11 cellular contexts compared by ENCODE assay signal in the genomic region with DNA sequence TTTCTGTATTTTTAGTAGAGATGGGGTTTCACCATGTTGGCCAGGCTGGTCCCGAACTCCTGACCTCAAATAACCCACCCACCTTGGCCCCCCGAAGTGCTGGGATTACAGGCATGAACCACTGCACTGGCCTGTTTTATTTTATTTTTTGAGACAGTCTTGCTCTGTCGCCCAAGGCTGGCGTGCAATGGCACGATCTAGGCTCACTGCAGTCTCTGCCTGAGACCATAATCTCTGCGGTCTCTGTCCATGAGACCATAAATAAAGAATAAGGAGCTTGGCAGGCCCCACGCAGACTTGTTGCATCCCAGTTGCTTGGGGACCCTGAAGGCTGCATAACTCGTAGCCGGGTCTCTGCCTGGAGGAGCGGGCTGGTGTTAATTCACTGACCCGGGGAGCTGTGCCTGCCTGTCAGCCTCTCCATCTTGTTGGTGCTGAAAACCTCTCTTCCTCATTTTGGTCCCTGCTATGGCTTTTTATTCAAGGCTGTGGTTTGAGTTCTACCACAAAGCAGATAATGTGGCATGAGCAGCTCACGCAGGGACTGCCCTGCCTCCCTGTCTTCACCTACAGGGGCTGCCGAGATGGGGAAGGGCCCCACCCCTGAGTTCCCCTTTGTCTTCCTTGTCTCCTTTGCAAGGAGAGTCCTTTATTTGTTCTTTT.
DNase-seq lines count a peak whose midpoint lies in the region; ATAC-seq and TF ChIP-seq lines count a peak whose summit lies in the region.
"Had no signal": no experiment of that assay in that cellular context is flagged by ENCODE, and none has a peak within 500 bp of the region (broad histone marks: within the 10 kb centered on the region; RNA-seq: fewer than 3 reads in every experiment).

No MANE protein-coding gene starts in this region.

- peaks cover 38% of the 10 kb centered on the region for H3K36me3 ChIP-seq in OCI-LY7 (ENCODE audit: insufficient read depth, low read length)
- no peaks in the 10 kb centered on the region for H3K36me3 ChIP-seq in psoas muscle (ENCODE audit: insufficient read depth in 1 of 2, low read depth in 1 of 2)
- no peaks in the 10 kb centered on the region for H3K36me3 ChIP-seq in thyroid gland
- H3K36me3 ChIP-seq: gastroesophageal sphincter had no signal

- no peaks in the 10 kb centered on the region for H3K27me3 Mint-ChIP-seq in T-helper 1 cell treated with Interleukin-12 subunit alpha and Interleukin-12 subunit beta and Interleukin-4 antibody, amounts not matched to agents 30 μg/mL and 1 μg/mL, for 36 hours (ENCODE audit: low read depth)

- no peaks in the 10 kb centered on the region for H4K20me1 ChIP-seq in OCI-LY7 (ENCODE audit: insufficient read depth, low read length)

- H3K4me2 ChIP-seq in OCI-LY7 (ENCODE audit: low read length): peak overlapping the region; percentile 57

- H3K79me2 ChIP-seq in OCI-LY7 (ENCODE audit: insufficient read depth, low read depth, low read length): peaks cover 5% of the 10 kb centered on the region; the same call in 1 of the 2 replicates

- H3K9me3 ChIP-seq in OCI-LY7 (ENCODE audit: low read length) (no peaks in the 10 kb centered on the region), psoas muscle (no peaks in the 10 kb centered on the region), thyroid gland (no peaks in the 10 kb centered on the region)
- H3K9me3 ChIP-seq: gastroesophageal sphincter had no signal

- no peak overlapping the region for H3K4me3 Mint-ChIP-seq in T-helper 1 cell treated with Interleukin-12 subunit alpha and Interleukin-12 subunit beta and Interleukin-4 antibody, amounts not matched to agents 30 μg/mL and 1 μg/mL, for 36 hours

- CTCF ChIA-PET in OCI-LY7 (lab: Charles Lee; ENCODE audit: unreplicated experiment): no interaction called here

- H3K27ac ChIP-seq in OCI-LY7 (ENCODE audit: low read depth, low read length, poor library complexity, severe bottlenecking) (peak overlapping the region; percentile 14), psoas muscle (peak overlapping the region; percentile 1), thyroid gland (no peak overlapping the region)
- H3K27ac ChIP-seq: gastroesophageal sphincter had no signal

- 62 to 81% (median 65%) methylated on average over 13 of the region's 13 CpGs for WGBS in psoas muscle, 3 donors
- WGBS in thyroid gland, 2 donors: 84 to 89% methylated on average over 13 of the region's 13 CpGs

- POLR2A ChIA-PET in OCI-LY7 (lab: Charles Lee): no interaction called here

- intact Hi-C loops in OCI-LY7 (cut with micrococcal nuclease; ENCODE audit: unreplicated experiment): no loop called here
- intact Hi-C loops in psoas muscle (cut with DNase I): no loop called here
- intact Hi-C loops in thyroid gland (cut with DNase I): no loop called here

- H3K27me3 ChIP-seq in psoas muscle (ENCODE audit: insufficient read depth in 3 of 3, low read length in 2 of 3) (no peaks in the 10 kb centered on the region), thyroid gland (no peaks in the 10 kb centered on the region)
- H3K27me3 ChIP-seq: gastroesophageal sphincter had no signal

- H3K27ac Mint-ChIP-seq in T-helper 1 cell treated with Interleukin-12 subunit alpha and Interleukin-12 subunit beta and Interleukin-4 antibody, amounts not matched to agents 30 μg/mL and 1 μg/mL, for 36 hours: peak overlapping the region; percentile 46

- no peak overlapping the region for H2AFZ ChIP-seq in OCI-LY7 (ENCODE audit: low read length)

- BruUV-seq in OCI-LY7 (replicated peaks; lab: Mats Ljungman, UMichigan): no TSS peak

- H3K9me3 Mint-ChIP-seq in T-helper 1 cell treated with Interleukin-12 subunit alpha and Interleukin-12 subunit beta and Interleukin-4 antibody, amounts not matched to agents 30 μg/mL and 1 μg/mL, for 36 hours: no peaks in the 10 kb centered on the region
- H3K9me3 Mint-ChIP-seq: activated naive CD4-positive, alpha-beta T cell treated with anti-CD3 and anti-CD28 coated beads, Interleukin-2, amount 50 U/mL, for 72 hours had no signal

- TF ChIP-seq CTCF in OCI-LY7 (conservative IDR thresholded peaks at IDR 0.05; ENCODE audit: low read length) (no peak), psoas muscle (IDR thresholded peaks at IDR 0.05) (no peak), thyroid gland (IDR thresholded peaks at IDR 0.05) (no peak)

- no peak for TF ChIP-seq POLR2A in thyroid gland (IDR thresholded peaks at IDR 0.05)

- no peak for DNase-seq in T-helper 1 cell
- peak; percentile 45 for DNase-seq in OCI-LY7 (ENCODE audit: low spot score)
- no peak for DNase-seq in psoas muscle
- DNase-seq in D341Med (ENCODE audit: low spot score): no peak
- DNase-seq in thyroid gland: no peak
- DNase-seq: RPMI8226 had no signal

- H3K4me1 Mint-ChIP-seq in T-helper 1 cell treated with Interleukin-12 subunit alpha and Interleukin-12 subunit beta and Interleukin-4 antibody, amounts not matched to agents 30 μg/mL and 1 μg/mL, for 36 hours (ENCODE audit: low read depth): peaks cover 32% of the 10 kb centered on the region

- peaks cover 14% of the 10 kb centered on the region for H3K36me3 Mint-ChIP-seq in T-helper 1 cell treated with Interleukin-12 subunit alpha and Interleukin-12 subunit beta and Interleukin-4 antibody, amounts not matched to agents 30 μg/mL and 1 μg/mL, for 36 hours (ENCODE audit: low read depth)

- no peaks in the 10 kb centered on the region for H3K9me2 ChIP-seq in OCI-LY7 (ENCODE audit: insufficient read depth, low read length)

- ATAC-seq in HG02981 (IDR thresholded peaks at IDR 0.05; ENCODE audit: unreplicated experiment) (peak; percentile 79), psoas muscle (peak in 1 of 4 donors; percentile 19), HG02973 (IDR thresholded peaks at IDR 0.05; ENCODE audit: unreplicated experiment) (no peak)
- ATAC-seq: gastroesophageal sphincter had no signal

- H3K4me3 ChIP-seq in OCI-LY7 (ENCODE audit: low read depth, low read length, poor library complexity, severe bottlenecking) (no peak overlapping the region), psoas muscle (no peak overlapping the region), thyroid gland (replicated peaks in 1 of 3) (no peak overlapping the region)
- H3K4me3 ChIP-seq: gastroesophageal sphincter had no signal

- H3K4me1 ChIP-seq in OCI-LY7 (ENCODE audit: insufficient read depth, low read length, poor library complexity, severe bottlenecking): peaks cover 24% of the 10 kb centered on the region
- peaks cover 23% of the 10 kb centered on the region for H3K4me1 ChIP-seq in psoas muscle
- H3K4me1 ChIP-seq in thyroid gland: peaks cover 16 to 42% of the 10 kb centered on the region in 2 donors

Comparison
In these comparisons a context has a peak if more than half of its experiments do, and no peak if none do; other contexts are left out.
1. H3K27ac ChIP-seq: peak in OCI-LY7 (single experiment) and psoas muscle (single experiment); none in thyroid gland (0 of 3).